1 cellular context compared by ENCODE assay signal in genomic region chrX:75648803-75649588, GRCh38.
TF ChIP-seq lines count a peak whose summit lies in the region.

No MANE protein-coding gene starts in this region.

TF ChIP-seq in HepG2, 621 proteins besides CTCF, POLR2A, EP300 and RAD21 (continued from another document and continues in another):
- TF ChIP-seq TFE3 (CRISPR knock-in tag; IDR thresholded peaks at IDR 0.05) (peak; percentile 65; the same call in 1 of the 2 replicates), SOX6 (IDR thresholded peaks at IDR 0.05) (no peak), SOX6 (CRISPR knock-in tag; IDR thresholded peaks at IDR 0.05) (peak; percentile 84), ZNF724P (CRISPR knock-in tag; IDR thresholded peaks at IDR 0.05; ENCODE audit: borderline replicate concordance) (no peak), UBTF (CRISPR knock-in tag; IDR thresholded peaks at IDR 0.05) (0 out of 2 replicates have a peak, but pooled peaks have one; percentile 44), PHF8 (CRISPR knock-in tag; IDR thresholded peaks at IDR 0.05) (no peak; the same call in 1 of the 2 replicates), NFIB (CRISPR knock-in tag; IDR thresholded peaks at IDR 0.05; ENCODE audit: borderline replicate concordance) (no peak), ZNF430 (CRISPR knock-in tag; IDR thresholded peaks at IDR 0.05) (0 out of 2 replicates have a peak, but pooled peaks have one; percentile 25), TFDP1 (CRISPR knock-in tag; IDR thresholded peaks at IDR 0.05; ENCODE audit: borderline replicate concordance) (peak; percentile 20; the same call in 1 of the 2 replicates), ONECUT2 (CRISPR knock-in tag; IDR thresholded peaks at IDR 0.05) (no peak), TOPORS (CRISPR knock-in tag; IDR thresholded peaks at IDR 0.05) (no peak), MED8 (CRISPR knock-in tag; IDR thresholded peaks at IDR 0.05; ENCODE audit: insufficient replicate concordance) (peak; percentile 35), ZFP36L1 (CRISPR knock-in tag; IDR thresholded peaks at IDR 0.05) (no peak), ZNF556 (CRISPR knock-in tag; IDR thresholded peaks at IDR 0.05; ENCODE audit: borderline replicate concordance) (no peak), KAT8 (CRISPR knock-in tag; IDR thresholded peaks at IDR 0.05) (0 out of 2 replicates have a peak, but pooled peaks have one; percentile 27), ZNF331 (CRISPR knock-in tag; IDR thresholded peaks at IDR 0.05) (peak; percentile 50; the same call in 1 of the 2 replicates), CBX1 (IDR thresholded peaks at IDR 0.05; ENCODE audit: low read depth) (no peak), GATA4 (IDR thresholded peaks at IDR 0.05; ENCODE audit: borderline replicate concordance, low read depth) (peak; percentile 54; the same call in 1 of the 2 replicates), TBX2 (CRISPR knock-in tag; IDR thresholded peaks at IDR 0.05; ENCODE audit: borderline replicate concordance) (peak; percentile 58; the same call in 1 of the 2 replicates), ZNF550 (CRISPR knock-in tag; IDR thresholded peaks at IDR 0.05; ENCODE audit: borderline replicate concordance) (no peak), SAP130 (CRISPR knock-in tag; IDR thresholded peaks at IDR 0.05; ENCODE audit: low read depth) (peak; percentile 79), DMAP1 (CRISPR knock-in tag; IDR thresholded peaks at IDR 0.05) (0 out of 2 replicates have a peak, but pooled peaks have one; percentile 21), SP2 (CRISPR knock-in tag; IDR thresholded peaks at IDR 0.05) (no peak), GZF1 (CRISPR knock-in tag; IDR thresholded peaks at IDR 0.05) (no peak), PPARG (CRISPR knock-in tag; conservative IDR thresholded peaks at IDR 0.05) (peak; percentile 46), PHF21A (CRISPR knock-in tag; IDR thresholded peaks at IDR 0.05) (0 out of 2 replicates have a peak, but pooled peaks have one; percentile 26), GATAD2A (CRISPR knock-in tag; IDR thresholded peaks at IDR 0.05) (peak; percentile 64), NFIC (IDR thresholded peaks at IDR 0.05; ENCODE audit: low read length) (no peak), TAF1 (CRISPR knock-in tag; IDR thresholded peaks at IDR 0.05) (peak; percentile 26; the same call in 1 of the 2 replicates), ELK4 (CRISPR knock-in tag; IDR thresholded peaks at IDR 0.05; ENCODE audit: borderline replicate concordance) (no peak), POGZ (CRISPR knock-in tag; IDR thresholded peaks at IDR 0.05) (peak; percentile 81), THAP9 (CRISPR knock-in tag; IDR thresholded peaks at IDR 0.05; ENCODE audit: borderline replicate concordance) (no peak), E2F5 (CRISPR knock-in tag; conservative IDR thresholded peaks at IDR 0.05) (no peak), SOX13 (IDR thresholded peaks at IDR 0.05) (peak; percentile 51), SOX13 (CRISPR knock-in tag; conservative IDR thresholded peaks at IDR 0.05 in 1 of 2, IDR thresholded peaks at IDR 0.05 in 1 of 2) (peak in 1 of 2 experiments; percentile 76; a peak in 2 of 4 replicates), TEAD3 (CRISPR knock-in tag; optimal IDR thresholded peaks at IDR 0.05; ENCODE audit: borderline replicate concordance) (peak; percentile 85), ZNF232 (CRISPR knock-in tag; IDR thresholded peaks at IDR 0.05; ENCODE audit: borderline replicate concordance) (peak; percentile 37; the same call in 1 of the 2 replicates)
- TF ChIP-seq, protein P1, sequence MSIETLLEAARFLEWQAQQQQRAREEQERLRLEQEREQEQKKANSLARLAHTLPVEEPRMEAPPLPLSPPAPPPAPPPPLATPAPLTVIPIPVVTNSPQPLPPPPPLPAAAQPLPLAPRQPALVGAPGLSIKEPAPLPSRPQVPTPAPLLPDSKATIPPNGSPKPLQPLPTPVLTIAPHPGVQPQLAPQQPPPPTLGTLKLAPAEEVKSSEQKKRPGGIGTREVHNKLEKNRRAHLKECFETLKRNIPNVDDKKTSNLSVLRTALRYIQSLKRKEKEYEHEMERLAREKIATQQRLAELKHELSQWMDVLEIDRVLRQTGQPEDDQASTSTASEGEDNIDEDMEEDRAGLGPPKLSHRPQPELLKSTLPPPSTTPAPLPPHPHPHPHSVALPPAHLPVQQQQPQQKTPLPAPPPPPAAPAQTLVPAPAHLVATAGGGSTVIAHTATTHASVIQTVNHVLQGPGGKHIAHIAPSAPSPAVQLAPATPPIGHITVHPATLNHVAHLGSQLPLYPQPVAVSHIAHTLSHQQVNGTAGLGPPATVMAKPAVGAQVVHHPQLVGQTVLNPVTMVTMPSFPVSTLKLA (IDR thresholded peaks at IDR 0.05): no peak
- TF ChIP-seq, protein P2, sequence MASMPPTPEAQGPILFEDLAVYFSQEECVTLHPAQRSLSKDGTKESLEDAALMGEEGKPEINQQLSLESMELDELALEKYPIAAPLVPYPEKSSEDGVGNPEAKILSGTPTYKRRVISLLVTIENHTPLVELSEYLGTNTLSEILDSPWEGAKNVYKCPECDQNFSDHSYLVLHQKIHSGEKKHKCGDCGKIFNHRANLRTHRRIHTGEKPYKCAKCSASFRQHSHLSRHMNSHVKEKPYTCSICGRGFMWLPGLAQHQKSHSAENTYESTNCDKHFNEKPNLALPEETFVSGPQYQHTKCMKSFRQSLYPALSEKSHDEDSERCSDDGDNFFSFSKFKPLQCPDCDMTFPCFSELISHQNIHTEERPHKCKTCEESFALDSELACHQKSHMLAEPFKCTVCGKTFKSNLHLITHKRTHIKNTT (CRISPR knock-in tag; IDR thresholded peaks at IDR 0.05): no peak
- TF ChIP-seq, protein P3, sequence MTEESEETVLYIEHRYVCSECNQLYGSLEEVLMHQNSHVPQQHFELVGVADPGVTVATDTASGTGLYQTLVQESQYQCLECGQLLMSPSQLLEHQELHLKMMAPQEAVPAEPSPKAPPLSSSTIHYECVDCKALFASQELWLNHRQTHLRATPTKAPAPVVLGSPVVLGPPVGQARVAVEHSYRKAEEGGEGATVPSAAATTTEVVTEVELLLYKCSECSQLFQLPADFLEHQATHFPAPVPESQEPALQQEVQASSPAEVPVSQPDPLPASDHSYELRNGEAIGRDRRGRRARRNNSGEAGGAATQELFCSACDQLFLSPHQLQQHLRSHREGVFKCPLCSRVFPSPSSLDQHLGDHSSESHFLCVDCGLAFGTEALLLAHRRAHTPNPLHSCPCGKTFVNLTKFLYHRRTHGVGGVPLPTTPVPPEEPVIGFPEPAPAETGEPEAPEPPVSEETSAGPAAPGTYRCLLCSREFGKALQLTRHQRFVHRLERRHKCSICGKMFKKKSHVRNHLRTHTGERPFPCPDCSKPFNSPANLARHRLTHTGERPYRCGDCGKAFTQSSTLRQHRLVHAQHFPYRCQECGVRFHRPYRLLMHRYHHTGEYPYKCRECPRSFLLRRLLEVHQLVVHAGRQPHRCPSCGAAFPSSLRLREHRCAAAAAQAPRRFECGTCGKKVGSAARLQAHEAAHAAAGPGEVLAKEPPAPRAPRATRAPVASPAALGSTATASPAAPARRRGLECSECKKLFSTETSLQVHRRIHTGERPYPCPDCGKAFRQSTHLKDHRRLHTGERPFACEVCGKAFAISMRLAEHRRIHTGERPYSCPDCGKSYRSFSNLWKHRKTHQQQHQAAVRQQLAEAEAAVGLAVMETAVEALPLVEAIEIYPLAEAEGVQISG (CRISPR knock-in tag; IDR thresholded peaks at IDR 0.05): peak; percentile 46; the same call in 1 of the 2 replicates
- TF ChIP-seq, protein P4, sequence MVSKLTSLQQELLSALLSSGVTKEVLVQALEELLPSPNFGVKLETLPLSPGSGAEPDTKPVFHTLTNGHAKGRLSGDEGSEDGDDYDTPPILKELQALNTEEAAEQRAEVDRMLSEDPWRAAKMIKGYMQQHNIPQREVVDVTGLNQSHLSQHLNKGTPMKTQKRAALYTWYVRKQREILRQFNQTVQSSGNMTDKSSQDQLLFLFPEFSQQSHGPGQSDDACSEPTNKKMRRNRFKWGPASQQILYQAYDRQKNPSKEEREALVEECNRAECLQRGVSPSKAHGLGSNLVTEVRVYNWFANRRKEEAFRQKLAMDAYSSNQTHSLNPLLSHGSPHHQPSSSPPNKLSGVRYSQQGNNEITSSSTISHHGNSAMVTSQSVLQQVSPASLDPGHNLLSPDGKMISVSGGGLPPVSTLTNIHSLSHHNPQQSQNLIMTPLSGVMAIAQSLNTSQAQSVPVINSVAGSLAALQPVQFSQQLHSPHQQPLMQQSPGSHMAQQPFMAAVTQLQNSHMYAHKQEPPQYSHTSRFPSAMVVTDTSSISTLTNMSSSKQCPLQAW (CRISPR knock-in tag; IDR thresholded peaks at IDR 0.05): peak; percentile 65; the same call in 1 of the 2 replicates
